ENCODE assay signal across 30 cellular contexts in genomic region chr1:220207406-220207805, GRCh38.
"Had no signal": no experiment of that assay in that cellular context is flagged by ENCODE, and none has a peak within 500 bp of the region (broad histone marks: within the 10 kb centered on the region; RNA-seq: fewer than 3 reads in every experiment).

No MANE protein-coding gene starts in this region.

- H3K4me3 Mint-ChIP-seq: activated CD4-positive, alpha-beta memory T cell treated with anti-CD3 and anti-CD28 coated beads for 36 hours; activated CD4-positive, alpha-beta T cell treated with anti-CD3 and anti-CD28 coated beads, Interleukin-2, amount 10 ng/mL, durations not matched to agents 24 days and 14 days; activated T-cell treated with anti-CD3 and anti-CD28 coated beads, Interleukin-2, amount 50 U/mL, for 4 hours; natural killer cell treated with Interleukin-12 subunit alpha and Interleukin-12 subunit beta and Interleukin-15 and Interleukin-18, amount 100 ng/mL, for 72 hours; stimulated activated effector memory CD8-positive, alpha-beta T cell treated with anti-CD3 and anti-CD28 coated beads, Interleukin-12 subunit alpha, Interleukin-12 subunit beta, amount 100 ng/mL, for 72 hours; stimulated activated naive CD8-positive, alpha-beta T cell treated with anti-CD3 and anti-CD28 coated beads, Interleukin-15, Interleukin-2, amounts not matched to agents 100 ng/mL and 50 ng/mL, for 24 hours; T-helper 17 cell had no signal

- ATAC-seq: activated naive CD4-positive, alpha-beta T cell treated with anti-CD3 and anti-CD28 coated beads, Interleukin-2, amount 50 U/mL, for 72 hours; activated T-cell treated with anti-CD3 and anti-CD28 coated beads, Interleukin-2, amount 50 U/mL, for 4 hours; gastrocnemius medialis; left lung; lower lobe of right lung; mucosa of descending colon; natural killer cell treated with Interleukin-12 subunit alpha and Interleukin-12 subunit beta and Interleukin-15 and Interleukin-18, amount 100 ng/mL, for 72 hours; sciatic nerve; stimulated activated effector memory CD8-positive, alpha-beta T cell treated with anti-CD3 and anti-CD28 coated beads, Interleukin-12 subunit alpha, Interleukin-12 subunit beta, amount 100 ng/mL, for 72 hours; T-helper 17 cell had no signal

- H3K9me3 Mint-ChIP-seq: activated CD4-positive, alpha-beta memory T cell treated with anti-CD3 and anti-CD28 coated beads for 36 hours; activated naive CD4-positive, alpha-beta T cell treated with anti-CD3 and anti-CD28 coated beads, Interleukin-2, amount 50 U/mL, for 72 hours; natural killer cell treated with Interleukin-12 subunit alpha and Interleukin-12 subunit beta and Interleukin-15 and Interleukin-18, amount 100 ng/mL, for 72 hours; stimulated activated effector memory CD8-positive, alpha-beta T cell treated with anti-CD3 and anti-CD28 coated beads, Interleukin-12 subunit alpha, Interleukin-12 subunit beta, amount 100 ng/mL, for 72 hours had no signal

- H3K27ac Mint-ChIP-seq: activated CD4-positive, alpha-beta memory T cell treated with anti-CD3 and anti-CD28 coated beads for 36 hours; activated CD4-positive, alpha-beta T cell treated with anti-CD3 and anti-CD28 coated beads, Interleukin-2, amount 10 ng/mL, durations not matched to agents 24 days and 14 days; activated naive CD4-positive, alpha-beta T cell treated with anti-CD3 and anti-CD28 coated beads, Interleukin-2, amount 50 U/mL, for 72 hours; natural killer cell treated with Interleukin-12 subunit alpha and Interleukin-12 subunit beta and Interleukin-15 and Interleukin-18, amount 100 ng/mL, for 72 hours; stimulated activated naive CD8-positive, alpha-beta T cell treated with anti-CD3 and anti-CD28 coated beads, Interleukin-15, Interleukin-2, amounts not matched to agents 100 ng/mL and 50 ng/mL, for 24 hours; T-helper 17 cell had no signal

- H3K4me3 ChIP-seq: colonic mucosa, dorsolateral prefrontal cortex, gastrocnemius medialis, left lung, lower lobe of right lung, mucosa of descending colon, upper lobe of left lung had no signal

- H3K27me3 Mint-ChIP-seq: activated CD4-positive, alpha-beta memory T cell treated with anti-CD3 and anti-CD28 coated beads for 36 hours; activated CD4-positive, alpha-beta T cell treated with anti-CD3 and anti-CD28 coated beads, Interleukin-2, amount 10 ng/mL, durations not matched to agents 24 days and 14 days; natural killer cell treated with Interleukin-12 subunit alpha and Interleukin-12 subunit beta and Interleukin-15 and Interleukin-18, amount 100 ng/mL, for 72 hours; stimulated activated naive CD8-positive, alpha-beta T cell treated with anti-CD3 and anti-CD28 coated beads, Interleukin-15, Interleukin-2, amounts not matched to agents 100 ng/mL and 50 ng/mL, for 24 hours; T-helper 17 cell had no signal

- H3K27me3 ChIP-seq: colonic mucosa, dorsolateral prefrontal cortex, gastrocnemius medialis, left lung, neutrophil, upper lobe of left lung had no signal

- H3K4me1 Mint-ChIP-seq: stimulated activated effector memory CD8-positive, alpha-beta T cell treated with anti-CD3 and anti-CD28 coated beads, Interleukin-12 subunit alpha, Interleukin-12 subunit beta, amount 100 ng/mL, for 72 hours had no signal

- FAIRE-seq: bronchial epithelial cell, small intestine had no signal

- H3K9me3 ChIP-seq: colonic mucosa, gastrocnemius medialis, left lung, lower lobe of right lung, mucosa of descending colon, neutrophil, upper lobe of left lung had no signal

- H3K27ac ChIP-seq: colonic mucosa, dorsolateral prefrontal cortex, gastrocnemius medialis, left lung, lower lobe of right lung, neutrophil, upper lobe of left lung, WERI-Rb-1 had no signal

- H3K4me1 ChIP-seq: colonic mucosa, gastrocnemius medialis, left lung, lower lobe of right lung, upper lobe of left lung had no signal

- DNase-seq: activated CD4-positive, alpha-beta memory T cell treated with anti-CD3 and anti-CD28 coated beads for 36 hours; activated CD4-positive, alpha-beta T cell treated with anti-CD3 and anti-CD28 coated beads, Interleukin-2, amount 10 ng/mL, durations not matched to agents 24 days and 14 days; activated CD4-positive, CD25-positive, alpha-beta regulatory T cell treated with anti-CD3 and anti-CD28 coated beads, Interleukin-2, amount 50 U/mL, for 72 hours; activated CD8-positive, alpha-beta memory T cell treated with anti-CD3 and anti-CD28 coated beads, Interleukin-2, amount 50 U/mL, for 4 hours; activated naive CD4-positive, alpha-beta T cell; activated T-cell treated with anti-CD3 and anti-CD28 coated beads, Interleukin-2, amount 50 U/mL, for 4 hours; cerebellar nuclear complex; colonic mucosa; dorsolateral prefrontal cortex; effector memory CD4-positive, alpha-beta T cell; erythroblast; gastrocnemius medialis; hypothalamus; left lung; lower lobe of right lung; mucosa of descending colon; small intestine; stimulated activated CD4-positive, alpha-beta T cell treated with anti-CD3 and anti-CD28 coated beads, Interleukin-4, amount 100 ng/mL, for 24 hours; SW 1271; T-helper 17 cell; T1000; upper lobe of left lung; WERI-Rb-1 had no signal
